Comparison of ENCODE assay signal across 9 cellular contexts in the genomic region with DNA sequence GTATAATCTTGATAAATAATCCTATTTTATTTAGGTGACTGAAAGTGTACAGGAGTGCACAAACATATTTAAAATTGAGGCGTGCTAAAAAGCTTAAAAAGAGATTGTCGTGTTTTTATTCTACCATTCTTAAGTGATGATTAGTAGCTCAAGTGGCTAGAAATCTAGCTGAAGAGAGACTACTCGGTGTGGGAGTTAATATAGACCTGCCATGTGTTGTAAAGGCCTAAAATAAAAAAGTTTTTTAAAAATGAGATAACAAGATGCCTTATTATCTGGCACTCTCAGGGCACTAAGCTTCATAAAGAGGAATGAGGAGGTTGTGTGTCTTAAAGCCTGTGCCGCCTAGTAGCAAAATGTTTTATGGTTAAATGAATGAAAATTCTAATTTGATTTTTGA. TPM values are rescaled to one million over a fixed set of nuclear protein-coding genes. Genes with fewer than 3 reads are reported as not detected.
DNase-seq lines count a peak whose midpoint lies in the region; ATAC-seq, FAIRE-seq and TF ChIP-seq lines count a peak whose summit lies in the region.
"Had no signal": no experiment of that assay in that cellular context is flagged by ENCODE, and none has a peak within 500 bp of the region (broad histone marks: within the 10 kb centered on the region; RNA-seq: fewer than 3 reads in every experiment).

No MANE protein-coding gene starts in this region.

- no peak overlapping the region for H4K91ac ChIP-seq in IMR-90 (ENCODE audit: insufficient read depth, low read depth, low read length)

- H2BK15ac ChIP-seq in IMR-90 (ENCODE audit: low read depth, low read length) = no peak overlapping the region

- no peak for TF ChIP-seq CTCF in AG04449 (IDR thresholded peaks at IDR 0.05; ENCODE audit: insufficient read depth, low read length, missing control alignments)
- TF ChIP-seq CTCF in IMR-90 (conservative IDR thresholded peaks at IDR 0.05; ENCODE audit: low read depth, low read length) = no peak
- no peak for TF ChIP-seq CTCF in bronchial epithelial cell (IDR thresholded peaks at IDR 0.05; ENCODE audit: insufficient read depth, low read length, severe bottlenecking)

- H3K36me3 ChIP-seq in IMR-90 (ENCODE audit: control insufficient read depth, insufficient read depth, low read length) (peaks cover 4% of the 10 kb centered on the region; the same call in 1 of the 2 replicates), bronchial epithelial cell (ENCODE audit: control insufficient read depth, insufficient read depth, low read length) (no peaks in the 10 kb centered on the region), muscle layer of duodenum (ENCODE audit: control insufficient read depth in 1 of 2, insufficient read depth in 2 of 2, low read length in 2 of 2) (no peaks in the 10 kb centered on the region)

- no peak overlapping the region for H3K18ac ChIP-seq in IMR-90 (ENCODE audit: low read depth, low read length)

- peaks cover 2% of the 10 kb centered on the region for H3K9me1 ChIP-seq in IMR-90 (ENCODE audit: insufficient read depth, low read length)

- in situ Hi-C loops in IMR-90 (cut with MboI; ENCODE audit: low sequenced_read_pairs) = no loop called here

- H3K9ac ChIP-seq in IMR-90 (ENCODE audit: low read depth, low read length) = peak overlapping the region; percentile 98

- peaks cover 2 to 27% of the 10 kb centered on the region in 2 experiments; a peak in 1 of 4 replicates for H3K79me1 ChIP-seq in IMR-90 (ENCODE audit: low read depth in 1 of 2, low read length in 2 of 2)

- no peak overlapping the region for H3K56ac ChIP-seq in IMR-90 (ENCODE audit: extremely low read depth, insufficient read depth, low read length)

- H3K23ac ChIP-seq in IMR-90 (ENCODE audit: low read depth, low read length) = peak overlapping the region; percentile 96

- DNase-seq in AG04449 (ENCODE audit: low read depth, low spot score) (no peak), IMR-90 (no peak), bronchial epithelial cell (ENCODE audit: low read depth) (no peak), NCI-H2196 treated with DMSO at 0.1 percent for 48 hours (lab: John Stamatoyannopoulos, UW; ENCODE audit: unreplicated experiment) (no peak), GDM1 (lab: John Stamatoyannopoulos, UW) (no peak), SIG-M5 (lab: John Stamatoyannopoulos, UW) (no peak), HT-29 (ENCODE audit: low spot score) (no peak)
- DNase-seq: NCI-H1436 treated with DMSO at 0.1 percent for 48 hours had no signal

- H2BK120ac ChIP-seq in IMR-90 (ENCODE audit: low read depth, low read length) = no peak overlapping the region

- H3K27ac ChIP-seq in IMR-90 (ENCODE audit: insufficient read depth, low read length) = peak overlapping the region; percentile 53; the same call in 1 of the 2 replicates
- H3K27ac ChIP-seq in muscle layer of duodenum (ENCODE audit: low read length) = peak overlapping the region; percentile 90

- H2BK20ac ChIP-seq in IMR-90 (ENCODE audit: low read depth, low read length) = no peak overlapping the region

- peak overlapping the region; percentile 90 for H2BK5ac ChIP-seq in IMR-90 (ENCODE audit: low read depth, low read length, poor library complexity, severe bottlenecking)

- H3K27me3 ChIP-seq in IMR-90 (ENCODE audit: control insufficient read depth, insufficient read depth, low read length) (no peaks in the 10 kb centered on the region), bronchial epithelial cell (ENCODE audit: control insufficient read depth, insufficient read depth, low read length) (no peaks in the 10 kb centered on the region), muscle layer of duodenum (ENCODE audit: low read depth, low read length) (no peaks in the 10 kb centered on the region)

- peak overlapping the region; percentile 97; the same call in 1 of the 2 replicates for H3K14ac ChIP-seq in IMR-90 (replicated peaks; ENCODE audit: low read depth, low read length)

- H3K4me1 ChIP-seq in IMR-90 (ENCODE audit: control insufficient read depth, insufficient read depth, low read length) (peaks cover 4% of the 10 kb centered on the region), muscle layer of duodenum (ENCODE audit: control insufficient read depth in 1 of 2, insufficient read depth in 2 of 2, low read length in 2 of 2) (peaks cover 0 to 27% of the 10 kb centered on the region in 2 donors)

- CTCF ChIA-PET in AG04449 (lab: Yijun Ruan, JAX) (interaction anchor here (0.9 to 1.8 kb wide), 3 partner anchors 9 to 273 kb away, joined by 3 to 6 read pairs (median 3); no protein-coding TSS in a partner anchor), IMR-90 (lab: Yijun Ruan, JAX) (interaction anchor here (0.8 kb wide), 1 partner anchor 39 kb away, joined by 3 read pairs; no protein-coding TSS in a partner anchor)

- no peak for ATAC-seq in IMR-90 (ENCODE audit: low read depth)

- no peak for TF ChIP-seq POLR2A in IMR-90 (IDR thresholded peaks at IDR 0.05; ENCODE audit: low read depth, low read length)

- intact Hi-C loops in IMR-90 (cut with micrococcal nuclease) = no loop called here

- H2AFZ ChIP-seq in IMR-90 (replicated peaks; ENCODE audit: low read length, poor library complexity) = no peak overlapping the region

- peak overlapping the region; percentile 92 for H3K4me3 ChIP-seq in AG04449 (ENCODE audit: low read depth, low read length)
- peak overlapping the region; percentile 95 for H3K4me3 ChIP-seq in IMR-90 (ENCODE audit: insufficient read depth, low read depth, low read length)
- H3K4me3 ChIP-seq in bronchial epithelial cell (ENCODE audit: low read depth, low read length) = peak overlapping the region; percentile 94
- H3K4me3 ChIP-seq in muscle layer of duodenum (ENCODE audit: low read depth in 1 of 2, low read length in 2 of 2) = peak overlapping the region; percentile 83 to 93

- peak overlapping the region; percentile 99 for H3K4me2 ChIP-seq in IMR-90 (ENCODE audit: low read depth, low read length)

- H3K9me3 ChIP-seq in IMR-90 (ENCODE audit: control insufficient read depth, insufficient read depth, low read length) = no peaks in the 10 kb centered on the region
- H3K9me3 ChIP-seq in muscle layer of duodenum (ENCODE audit: control insufficient read depth in 1 of 2, low read length in 2 of 2) = no peaks in the 10 kb centered on the region

- dilution Hi-C loops in IMR-90 (cut with HindIII; ENCODE audit: low sequenced_read_pairs, unreplicated experiment) = no loop called here

- FAIRE-seq in bronchial epithelial cell (lab: Jason Lieb, UNC) = no peak

- H3K4ac ChIP-seq in IMR-90 (ENCODE audit: low read depth, low read length) = no peak overlapping the region

- no peak overlapping the region for H2AK5ac ChIP-seq in IMR-90 (ENCODE audit: low read depth, low read length)

- POLR2A ChIA-PET in AG04449 (lab: Yijun Ruan, JAX) = no interaction called here
- POLR2A ChIA-PET in IMR-90 (lab: Charles Lee; ENCODE audit: unreplicated experiment) = no interaction called here

- no peak overlapping the region for H2AK9ac ChIP-seq in IMR-90 (replicated peaks; ENCODE audit: low read depth, low read length, poor library complexity)

- BruUV-seq in IMR-90 (replicated peaks; lab: Mats Ljungman, UMichigan) = no TSS peak

- TF ChIP-seq RAD21 in IMR-90 (IDR thresholded peaks at IDR 0.05; ENCODE audit: low read length) = no peak

- no peak overlapping the region for H4K8ac ChIP-seq in IMR-90 (ENCODE audit: low read depth in 2 of 2, low read length in 2 of 2)

- H4K20me1 ChIP-seq in IMR-90 (ENCODE audit: insufficient read depth, low read length) = peaks cover 50% of the 10 kb centered on the region

- H4K5ac ChIP-seq in IMR-90 (ENCODE audit: low read depth, low read length) = no peak overlapping the region; the same call in 1 of the 2 replicates

- WGBS in IMR-90 (ENCODE audit: extremely low coverage in 2 of 2, insufficient read length in 1 of 2), 2 experiments = no CpG with 5 or more reads among the region's 4 CpGs

TF ChIP-seq in IMR-90, 13 proteins besides CTCF, POLR2A, EP300 and RAD21:
- TF ChIP-seq RCOR1 (IDR thresholded peaks at IDR 0.05; ENCODE audit: insufficient replicate concordance, low read length) (no peak), RFX5 (IDR thresholded peaks at IDR 0.05; ENCODE audit: low read depth, low read length) (no peak), MAFK (IDR thresholded peaks at IDR 0.05; ENCODE audit: low read depth, low read length) (no peak), MXI1 (IDR thresholded peaks at IDR 0.05; ENCODE audit: borderline replicate concordance, low read depth, low read length) (no peak), NFE2L2 (IDR thresholded peaks at IDR 0.05; ENCODE audit: low read depth, low read length) (no peak), CHD1 (IDR thresholded peaks at IDR 0.05; ENCODE audit: low read depth, low read length) (no peak), CEBPB (IDR thresholded peaks at IDR 0.05; ENCODE audit: low read depth, low read length) (no peak), FOS (IDR thresholded peaks at IDR 0.05; ENCODE audit: low read depth, low read length) (no peak), BHLHE40 (IDR thresholded peaks at IDR 0.05; ENCODE audit: low read depth, low read length) (no peak), MAZ (IDR thresholded peaks at IDR 0.05; ENCODE audit: borderline replicate concordance, low read depth, low read length) (no peak), SMC3 (IDR thresholded peaks at IDR 0.05; ENCODE audit: low read depth, low read length) (no peak)
- TF ChIP-seq, protein P1, sequence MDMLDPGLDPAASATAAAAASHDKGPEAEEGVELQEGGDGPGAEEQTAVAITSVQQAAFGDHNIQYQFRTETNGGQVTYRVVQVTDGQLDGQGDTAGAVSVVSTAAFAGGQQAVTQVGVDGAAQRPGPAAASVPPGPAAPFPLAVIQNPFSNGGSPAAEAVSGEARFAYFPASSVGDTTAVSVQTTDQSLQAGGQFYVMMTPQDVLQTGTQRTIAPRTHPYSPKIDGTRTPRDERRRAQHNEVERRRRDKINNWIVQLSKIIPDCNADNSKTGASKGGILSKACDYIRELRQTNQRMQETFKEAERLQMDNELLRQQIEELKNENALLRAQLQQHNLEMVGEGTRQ (IDR thresholded peaks at IDR 0.05; ENCODE audit: low read depth, low read length) = no peak
- TF ChIP-seq, protein P2, sequence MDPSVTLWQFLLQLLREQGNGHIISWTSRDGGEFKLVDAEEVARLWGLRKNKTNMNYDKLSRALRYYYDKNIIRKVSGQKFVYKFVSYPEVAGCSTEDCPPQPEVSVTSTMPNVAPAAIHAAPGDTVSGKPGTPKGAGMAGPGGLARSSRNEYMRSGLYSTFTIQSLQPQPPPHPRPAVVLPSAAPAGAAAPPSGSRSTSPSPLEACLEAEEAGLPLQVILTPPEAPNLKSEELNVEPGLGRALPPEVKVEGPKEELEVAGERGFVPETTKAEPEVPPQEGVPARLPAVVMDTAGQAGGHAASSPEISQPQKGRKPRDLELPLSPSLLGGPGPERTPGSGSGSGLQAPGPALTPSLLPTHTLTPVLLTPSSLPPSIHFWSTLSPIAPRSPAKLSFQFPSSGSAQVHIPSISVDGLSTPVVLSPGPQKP (IDR thresholded peaks at IDR 0.05; ENCODE audit: borderline replicate concordance, low read depth, low read length) = no peak
TF ChIP-seq in IMR-90: peak in this region for 0.

RNA-seq across cellular contexts. Expression of a gene that starts 1.7 kb away (rescaled TPM):
- total RNA-seq in IMR-90 (2012; rRNA removed) = 133 and 229 TPM in 2 replicates
- 50.7 and 66.6 TPM in 2 replicates for polyA plus RNA-seq in IMR-90 (2012; rRNA removed)
- 5.7 and 9.2 TPM in 2 replicates for polyA plus RNA-seq in IMR-90 (2012; cell fraction: cytosol; rRNA removed)
- polyA plus RNA-seq in IMR-90 (2012; cell fraction: nucleus; rRNA removed; ENCODE audit: low replicate concordance) = 1.9 and 22.8 TPM in 2 replicates
- total RNA-seq in bronchial epithelial cell = 88.2 and 92.8 TPM in 2 replicates
- total RNA-seq in HT-29 (2014; rRNA removed; shearing (Covaris generic)) = 61.7 and 62.9 TPM in 2 replicates
